ENCODE assay signal across 1 cellular context in genomic region chr12:92987362-92987761, GRCh38.
A peak's percentile ranks its signal among the peaks of the same experiment; 100 is the strongest.
TF ChIP-seq lines count a peak whose summit lies in the region.

No MANE protein-coding gene starts in this region.

TF ChIP-seq in HepG2, 621 proteins besides CTCF, POLR2A, EP300 and RAD21 (continued from another document):
- TF ChIP-seq REST (IDR thresholded peaks at IDR 0.05; ENCODE audit: borderline replicate concordance in 1 of 2, low read depth in 1 of 2, low read length in 2 of 2): no peak
- TF ChIP-seq RERE (CRISPR knock-in tag; IDR thresholded peaks at IDR 0.05; ENCODE audit: low read depth): no peak
- no peak for TF ChIP-seq RNF219 (CRISPR knock-in tag; IDR thresholded peaks at IDR 0.05)
- no peak for TF ChIP-seq SNRNP70 (IDR thresholded peaks at IDR 0.05; ENCODE audit: low read depth, low read length)
- no peak for TF ChIP-seq ZBTB37 (CRISPR knock-in tag; IDR thresholded peaks at IDR 0.05)
- TF ChIP-seq NR3C1 (CRISPR knock-in tag; IDR thresholded peaks at IDR 0.05): no peak
- no peak for TF ChIP-seq SRY (CRISPR knock-in tag; IDR thresholded peaks at IDR 0.05)
- no peak for TF ChIP-seq HIC2 (CRISPR knock-in tag; IDR thresholded peaks at IDR 0.05; ENCODE audit: low read depth)
- no peak for TF ChIP-seq FOXP4 (CRISPR knock-in tag; IDR thresholded peaks at IDR 0.05)
- no peak for TF ChIP-seq KAT2B (IDR thresholded peaks at IDR 0.05; ENCODE audit: borderline replicate concordance, low read depth, low read length)
- no peak for TF ChIP-seq ZBTB20 (CRISPR knock-in tag; IDR thresholded peaks at IDR 0.05; ENCODE audit: borderline replicate concordance, low read depth)
- TF ChIP-seq GPBP1L1 (CRISPR knock-in tag; IDR thresholded peaks at IDR 0.05): no peak
- TF ChIP-seq FOSL1 (CRISPR knock-in tag; IDR thresholded peaks at IDR 0.05; ENCODE audit: borderline replicate concordance): no peak
- TF ChIP-seq TFE3 (CRISPR knock-in tag; IDR thresholded peaks at IDR 0.05): no peak
- TF ChIP-seq ZSCAN9 (CRISPR knock-in tag; IDR thresholded peaks at IDR 0.05; ENCODE audit: borderline replicate concordance): 0 out of 2 replicates have a peak, but pooled peaks have one; percentile 7
- TF ChIP-seq ZNF383 (CRISPR knock-in tag; IDR thresholded peaks at IDR 0.05; ENCODE audit: borderline replicate concordance): no peak
- TF ChIP-seq STAG1 (CRISPR knock-in tag; IDR thresholded peaks at IDR 0.05): peak; percentile 90
- TF ChIP-seq ZNF83 (CRISPR knock-in tag; IDR thresholded peaks at IDR 0.05; ENCODE audit: borderline replicate concordance): no peak
- no peak for TF ChIP-seq ZNF598 (CRISPR knock-in tag; IDR thresholded peaks at IDR 0.05; ENCODE audit: borderline replicate concordance)
- TF ChIP-seq SRSF9 (IDR thresholded peaks at IDR 0.05; ENCODE audit: borderline replicate concordance, insufficient read depth, low read depth, low read length, poor library complexity, severe bottlenecking): no peak
- TF ChIP-seq SKI (IDR thresholded peaks at IDR 0.05; ENCODE audit: partially characterized antibody): no peak
- no peak for TF ChIP-seq FOXP1 (IDR thresholded peaks at IDR 0.05)
- TF ChIP-seq FOXP1 (CRISPR knock-in tag; IDR thresholded peaks at IDR 0.05): peak; percentile 34; the same call in 1 of the 2 replicates
- 0 out of 2 replicates have a peak, but pooled peaks have one; percentile 40 for TF ChIP-seq ARID3A (IDR thresholded peaks at IDR 0.05; ENCODE audit: low read depth, low read length)
- peak; percentile 92 for TF ChIP-seq SMC3 (IDR thresholded peaks at IDR 0.05; ENCODE audit: low read length)
